Comparison of ENCODE assay signal across 8 cellular contexts in genomic region chr6:26195376-26195923, GRCh38.
DNase-seq lines count a peak whose midpoint lies in the region; ATAC-seq, FAIRE-seq and TF ChIP-seq lines count a peak whose summit lies in the region.

No MANE protein-coding gene starts in this region.

- TF ChIP-seq RAD21 in H1 (IDR thresholded peaks at IDR 0.05 in 1 of 2, conservative IDR thresholded peaks at IDR 0.05 in 1 of 2; ENCODE audit: low read depth in 2 of 2, low read length in 2 of 2) = no peak

- H4K8ac ChIP-seq in H1 (ENCODE audit: extremely low read depth, insufficient read depth, low read length) = no peak overlapping the region

- no peak for FAIRE-seq in H1 (lab: Jason Lieb, UNC)

- TF ChIP-seq EP300 in H1 (IDR thresholded peaks at IDR 0.05; ENCODE audit: borderline replicate concordance in 1 of 2, low read depth in 2 of 2, low read length in 2 of 2) = no peak

- H3K79me2 ChIP-seq in H1 (ENCODE audit: control insufficient read depth in 1 of 2, insufficient read depth in 2 of 2, low read length in 2 of 2) = peaks cover 0 to 29% of the 10 kb centered on the region in 2 experiments; a peak in 2 of 4 replicates

- no peaks in the 10 kb centered on the region for H3K4me1 ChIP-seq in H1 (replicated peaks in 1 of 4; ENCODE audit: control insufficient read depth in 3 of 4, insufficient read depth in 4 of 4, low read length in 3 of 4)

- H4K91ac ChIP-seq in H1 (replicated peaks; ENCODE audit: insufficient read length, low read length) = peak overlapping the region; percentile 71

- H3K23ac ChIP-seq in H1 (ENCODE audit: insufficient read length) = no peak overlapping the region

- WGBS in H1 (ENCODE audit: extremely low coverage in 1 of 2, insufficient coverage in 1 of 2, insufficient read length in 1 of 2, insufficient replicate concordance in 2 of 2, low coverage in 1 of 2, low lambda C conversion rate in 2 of 2, missing lambda C conversion rate in 1 of 2), 2 experiments = 6% methylated on average over 23 of the region's 23 CpGs; no CpG with 5 or more reads in 1 of the 2 experiments

- H3K4me3 ChIP-seq in H1 (ENCODE audit: extremely low read depth in 1 of 4, insufficient read depth in 2 of 4, low read depth in 3 of 4, low read length in 4 of 4) = peak overlapping the region; percentile 85 to 98 (median 89)

- no peak overlapping the region for H2AK5ac ChIP-seq in H1 (ENCODE audit: low read depth, low read length)

- ATAC-seq in HG02678 (IDR thresholded peaks at IDR 0.05; ENCODE audit: unreplicated experiment) (peak; percentile 30), HG03095 (IDR thresholded peaks at IDR 0.05; ENCODE audit: unreplicated experiment) (no peak)

- POLR2A ChIA-PET in H1 (lab: Charles Lee; ENCODE audit: partially characterized antibody) = interaction anchor here (0.6 to 40.4 kb wide), 26 partner anchors 5 to 1698 kb away, joined by 3 to 2731 read pairs (median 78); a partner anchor contains a TSS

- H3K14ac ChIP-seq in H1 (ENCODE audit: insufficient read length) = no peak overlapping the region

- no peak overlapping the region for H2BK120ac ChIP-seq in H1 (replicated peaks; ENCODE audit: low read depth, low read length)

- 0 out of 2 replicates have a peak, but pooled peaks cover 7% of the 10 kb centered on the region for H3K23me2 ChIP-seq in H1 (ENCODE audit: low read depth, low read length)

- peak overlapping the region; percentile 97 for H2BK5ac ChIP-seq in H1 (ENCODE audit: low read depth, low read length)

- H3K9ac ChIP-seq in H1 (replicated peaks in 1 of 4; ENCODE audit: extremely low read depth in 1 of 4, low read depth in 3 of 4, low read length in 3 of 4) = peak overlapping the region; percentile 80 to 98 (median 94)

- peak; percentile 74 to 93 for TF ChIP-seq POLR2A in H1 (IDR thresholded peaks at IDR 0.05; ENCODE audit: control extremely low read depth in 1 of 2, low read depth in 2 of 2, low read length in 2 of 2)

- H3K27me3 ChIP-seq in H1 (replicated peaks in 1 of 4; ENCODE audit: control insufficient read depth in 3 of 4, extremely low read depth in 1 of 4, insufficient read depth in 3 of 4, low read length in 3 of 4) = no peaks in the 10 kb centered on the region

- no peak overlapping the region for H3K4ac ChIP-seq in H1 (replicated peaks; ENCODE audit: insufficient read length, low read depth, low read length)

- H2BK12ac ChIP-seq in H1 (ENCODE audit: low read depth, low read length) = 0 out of 2 replicates have a peak overlapping the region, but pooled peaks have one; percentile 42

- no peaks in the 10 kb centered on the region for H3K79me1 ChIP-seq in H1 (ENCODE audit: low read depth, low read length)

- peaks cover 2 to 3% of the 10 kb centered on the region in 2 experiments for H4K20me1 ChIP-seq in H1 (replicated peaks in 1 of 2; ENCODE audit: control insufficient read depth in 1 of 2, insufficient read depth in 2 of 2, low read length in 2 of 2)

- no peak overlapping the region for H2BK20ac ChIP-seq in H1 (ENCODE audit: low read length)

- DNase-seq in ELF-1 (ENCODE audit: low read depth, low spot score) = peak; percentile 87
- DNase-seq in NCI-H82 (lab: John Stamatoyannopoulos, UW) = peak; percentile 95
- peak; percentile 76 for DNase-seq in activated CD8-positive, alpha-beta memory T cell treated with anti-CD3 and anti-CD28 coated beads, Interleukin-2, amount 50 U/mL, for 1 hour (ENCODE audit: extremely low read depth)
- DNase-seq in H1 (ENCODE audit: low read depth in 1 of 2, low spot score in 2 of 2) = peak in 1 of 2 experiments; percentile 64
- peak; percentile 97 for DNase-seq in lung microvascular endothelial cell (ENCODE audit: low read depth in 2 of 2)
- DNase-seq in stimulated activated CD8-positive, alpha-beta memory T cell treated with anti-CD3 and anti-CD28 coated beads, Interleukin-15, amount 100 ng/mL, for 4 hours (ENCODE audit: low read depth in 2 of 2) = peak; percentile 59 to 76

- TF ChIP-seq CTCF in H1 (IDR thresholded peaks at IDR 0.05; ENCODE audit: control extremely low read depth in 1 of 3, insufficient read depth in 1 of 3, low read depth in 1 of 3, low read length in 3 of 3) = no peak

- CTCF ChIA-PET in H1 (lab: Charles Lee; ENCODE audit: partially characterized antibody) = interaction anchor here (0.7 to 6.4 kb wide), 6 partner anchors 12 to 164 kb away, joined by 3 to 19 read pairs (median 4); a partner anchor contains a TSS

- no peak overlapping the region for H2AFZ ChIP-seq in H1 (ENCODE audit: low read length)

- peak overlapping the region; percentile 90 for H4K5ac ChIP-seq in H1 (ENCODE audit: insufficient read length, low read depth, low read length)

- peak overlapping the region; percentile 43 for H3K56ac ChIP-seq in H1 (replicated peaks; ENCODE audit: insufficient read length, low read depth, low read length)

- H3K9me3 ChIP-seq in H1 (ENCODE audit: insufficient read depth in 2 of 2, low read depth in 1 of 2, low read length in 1 of 2) = no peaks in the 10 kb centered on the region

- peak overlapping the region; percentile 89; the same call in 1 of the 2 replicates for H3K18ac ChIP-seq in H1 (ENCODE audit: extremely low read depth, low read length)

- peak overlapping the region; percentile 82 for H3K27ac ChIP-seq in H1 (ENCODE audit: low read depth, low read length)

- no peaks in the 10 kb centered on the region; a peak in 1 of 8 replicates for H3K36me3 ChIP-seq in H1 (ENCODE audit: control insufficient read depth in 2 of 4, insufficient read depth in 4 of 4, low read length in 3 of 4)

- no peak overlapping the region for H2BK15ac ChIP-seq in H1 (ENCODE audit: low read length)

- H3K4me2 ChIP-seq in H1 (ENCODE audit: insufficient read depth in 1 of 2, low read depth in 2 of 2, low read length in 2 of 2) = peak overlapping the region; percentile 85 to 87

TF ChIP-seq in H1, 55 proteins besides CTCF, POLR2A, EP300 and RAD21 (continues in another document):
- no peak for TF ChIP-seq KDM5A (IDR thresholded peaks at IDR 0.05; ENCODE audit: low read length)
- no peak for TF ChIP-seq BCL11A (IDR thresholded peaks at IDR 0.05; ENCODE audit: low read depth in 2 of 2, low read length in 2 of 2)
- no peak for TF ChIP-seq HDAC6 (IDR thresholded peaks at IDR 0.05; ENCODE audit: low read depth, low read length)
- no peak for TF ChIP-seq SIN3A (conservative IDR thresholded peaks at IDR 0.05 in 1 of 2, IDR thresholded peaks at IDR 0.05 in 1 of 2; ENCODE audit: low read depth in 1 of 2, low read length in 2 of 2)
- peak; percentile 49; the same call in 1 of the 2 replicates for TF ChIP-seq TAF1 (IDR thresholded peaks at IDR 0.05; ENCODE audit: low read depth, low read length)
- TF ChIP-seq SP1 (IDR thresholded peaks at IDR 0.05; ENCODE audit: low read depth, low read length) = no peak
- TF ChIP-seq POU5F1 (IDR thresholded peaks at IDR 0.05; ENCODE audit: low read depth, low read length) = no peak
- TF ChIP-seq CREB1 (IDR thresholded peaks at IDR 0.05) = peak; percentile 61
- no peak for TF ChIP-seq NRF1 (IDR thresholded peaks at IDR 0.05; ENCODE audit: low read depth, low read length)
- no peak for TF ChIP-seq ATF2 (IDR thresholded peaks at IDR 0.05; ENCODE audit: low read length)
- TF ChIP-seq SAP30 (IDR thresholded peaks at IDR 0.05; ENCODE audit: insufficient read depth, insufficient replicate concordance, low read length) = peak; percentile 46
- TF ChIP-seq PHF8 (conservative IDR thresholded peaks at IDR 0.05; ENCODE audit: low read depth, low read length) = 0 out of 2 replicates have a peak, but pooled peaks have one; percentile 34
- no peak for TF ChIP-seq JUND (IDR thresholded peaks at IDR 0.05; ENCODE audit: low read length)
- no peak for TF ChIP-seq CEBPB (IDR thresholded peaks at IDR 0.05; ENCODE audit: low read depth, low read length)
- TF ChIP-seq RBBP5 (IDR thresholded peaks at IDR 0.05; ENCODE audit: borderline replicate concordance, low read depth, low read length) = no peak; the same call in 1 of the 2 replicates
- TF ChIP-seq CHD1 (IDR thresholded peaks at IDR 0.05; ENCODE audit: low read depth, low read length) = peak; percentile 18
- no peak for TF ChIP-seq CBX5 (IDR thresholded peaks at IDR 0.05; ENCODE audit: low read depth, low read length)
- TF ChIP-seq EGR1 (IDR thresholded peaks at IDR 0.05; ENCODE audit: borderline replicate concordance, low read depth, low read length) = no peak
- no peak for TF ChIP-seq FOSL1 (IDR thresholded peaks at IDR 0.05; ENCODE audit: insufficient read depth, low read depth, low read length)
- TF ChIP-seq POLR2AphosphoS5 (IDR thresholded peaks at IDR 0.05; ENCODE audit: low read depth, low read length) = peak; percentile 89
- TF ChIP-seq TAF7 (optimal IDR thresholded peaks at IDR 0.05; ENCODE audit: borderline replicate concordance, low read depth, low read length) = peak; percentile 70
- TF ChIP-seq E2F6 (IDR thresholded peaks at IDR 0.05) = no peak
- TF ChIP-seq MAFK (IDR thresholded peaks at IDR 0.05; ENCODE audit: low read depth, low read length) = no peak
- TF ChIP-seq RNF2 (IDR thresholded peaks at IDR 0.05; ENCODE audit: borderline replicate concordance, low read depth, low read length, missing control alignments, poor library complexity, severe bottlenecking) = no peak
- TF ChIP-seq RFX5 (IDR thresholded peaks at IDR 0.05; ENCODE audit: borderline replicate concordance, low read depth, low read length) = no peak
- no peak for TF ChIP-seq SP2 (IDR thresholded peaks at IDR 0.05; ENCODE audit: low read length)
- no peak for TF ChIP-seq SRF (IDR thresholded peaks at IDR 0.05; ENCODE audit: low read depth, low read length)
- TF ChIP-seq YY1 (IDR thresholded peaks at IDR 0.05; ENCODE audit: low read depth, low read length) = no peak
- peak; percentile 56 for TF ChIP-seq TBP (IDR thresholded peaks at IDR 0.05; ENCODE audit: low read depth, low read length)
